Comparison of ENCODE assay signal across 22 cellular contexts in the genomic region with DNA sequence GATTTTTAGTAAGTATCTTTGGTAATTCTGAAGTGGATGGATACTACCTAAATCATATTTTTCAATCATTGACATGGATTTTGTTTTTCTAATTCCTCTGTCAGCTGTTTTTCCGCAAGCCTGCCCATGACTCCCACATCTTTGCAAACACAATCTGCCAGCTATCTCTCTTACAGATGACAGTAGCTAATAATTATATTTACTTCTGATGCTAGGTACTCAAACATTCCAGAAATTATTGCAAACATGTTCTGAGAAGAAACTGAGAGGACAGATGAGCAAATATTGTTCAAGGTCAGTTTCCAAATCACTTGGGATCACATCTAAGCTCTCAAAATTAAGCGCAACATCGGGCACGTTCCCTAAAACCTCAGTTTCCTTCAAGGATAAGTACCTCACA.
DNase-seq lines count a peak whose midpoint lies in the region; ATAC-seq and TF ChIP-seq lines count a peak whose summit lies in the region.
"Had no signal": no experiment of that assay in that cellular context is flagged by ENCODE, and none has a peak within 500 bp of the region (broad histone marks: within the 10 kb centered on the region; RNA-seq: fewer than 3 reads in every experiment).

No MANE protein-coding gene starts in this region.

- no peaks in the 10 kb centered on the region for H3K4me1 ChIP-seq in gastrocnemius medialis
- H3K4me1 ChIP-seq: Caco-2 had no signal

- no peak overlapping the region for H3K27ac ChIP-seq in gastrocnemius medialis
- no peak overlapping the region for H3K27ac ChIP-seq in substantia nigra (ENCODE audit: low read depth, low read length, poor library complexity, severe bottlenecking)
- H3K27ac ChIP-seq: C4-2B, KMS-11 had no signal

- no peak overlapping the region for H3K4me3 ChIP-seq in gastrocnemius medialis
- H3K4me3 ChIP-seq: GM12878 had no signal

- no peak overlapping the region for H3K27ac Mint-ChIP-seq in activated CD4-positive, alpha-beta T cell treated with anti-CD3 and anti-CD28 coated beads, Interleukin-2, amount 10 ng/mL, durations not matched to agents 24 days and 14 days
- H3K27ac Mint-ChIP-seq: B cell; CD8-positive, alpha-beta T cell; IgD-negative memory B cell; T-cell had no signal

- intact Hi-C loops in Right ventricle myocardium inferior (cut with DNase I) (no loop called here), gastrocnemius medialis (cut with DNase I; ENCODE audit: low total_unique reads) (no loop called here)
- intact Hi-C loops in activated CD4-positive, alpha-beta T cell treated with anti-CD3 and anti-CD28 coated beads, Interleukin-2, amount 10 ng/mL, durations not matched to agents 24 days and 14 days (cut with micrococcal nuclease), result no loop called here

- H3K36me3 ChIP-seq in gastrocnemius medialis, result no peaks in the 10 kb centered on the region

- H3K4me1 Mint-ChIP-seq in activated CD4-positive, alpha-beta T cell treated with anti-CD3 and anti-CD28 coated beads, Interleukin-2, amount 10 ng/mL, durations not matched to agents 24 days and 14 days, result no peaks in the 10 kb centered on the region
- H3K4me1 Mint-ChIP-seq: B cell, IgD-negative memory B cell, T-cell had no signal

- no peak for TF ChIP-seq CTCF in gastrocnemius medialis (IDR thresholded peaks at IDR 0.05 in 4 of 5, conservative IDR thresholded peaks at IDR 0.05 in 1 of 5)

- ATAC-seq in left lobe of liver (peak; percentile 45), Right ventricle myocardium inferior (no peak), gastrocnemius medialis (no peak)
- ATAC-seq: CD8-positive, alpha-beta T cell; GM12878; T-cell had no signal

- H3K4me3 Mint-ChIP-seq in activated CD4-positive, alpha-beta T cell treated with anti-CD3 and anti-CD28 coated beads, Interleukin-2, amount 10 ng/mL, durations not matched to agents 24 days and 14 days, result no peak overlapping the region
- H3K4me3 Mint-ChIP-seq: B cell; CD8-positive, alpha-beta T cell; IgD-negative memory B cell; T-cell had no signal

- H3K9me3 ChIP-seq in gastrocnemius medialis, result no peaks in the 10 kb centered on the region
- H3K9me3 ChIP-seq: Caco-2 had no signal

- H3K27me3 Mint-ChIP-seq in activated CD4-positive, alpha-beta T cell treated with anti-CD3 and anti-CD28 coated beads, Interleukin-2, amount 10 ng/mL, durations not matched to agents 24 days and 14 days, result no peaks in the 10 kb centered on the region
- H3K27me3 Mint-ChIP-seq: B cell, IgD-negative memory B cell, T-cell had no signal

- DNase-seq in NCI-H1417 treated with DMSO at 0.1 percent for 48 hours (lab: John Stamatoyannopoulos, UW) (peak; percentile 55), NCI-H748 (lab: John Stamatoyannopoulos, UW; ENCODE audit: unreplicated experiment) (peak; percentile 70), left lobe of liver (ENCODE audit: low spot score) (no peak), Right ventricle myocardium inferior (ENCODE audit: missing footprints) (no peak), gastrocnemius medialis (no peak), substantia nigra (lab: John Stamatoyannopoulos, UW) (no peak)
- no peak for DNase-seq in activated CD4-positive, alpha-beta T cell treated with anti-CD3 and anti-CD28 coated beads, Interleukin-2, amount 10 ng/mL, durations not matched to agents 24 days and 14 days
- DNase-seq: CD8-positive, alpha-beta T cell; GDM1; HCEC 1CT; NCI-H1048; NCI-H1436; NCI-H1930; NCI-H2107; NCI-H526; T-cell had no signal

- no peaks in the 10 kb centered on the region for H3K9me3 Mint-ChIP-seq in activated CD4-positive, alpha-beta T cell treated with anti-CD3 and anti-CD28 coated beads, Interleukin-2, amount 10 ng/mL, durations not matched to agents 24 days and 14 days
- H3K9me3 Mint-ChIP-seq: CD8-positive, alpha-beta T cell; IgD-negative memory B cell had no signal

- H3K27me3 ChIP-seq in gastrocnemius medialis, result no peaks in the 10 kb centered on the region

- TF ChIP-seq POLR2A in gastrocnemius medialis (IDR thresholded peaks at IDR 0.05), result no peak

- in situ Hi-C loops in gastrocnemius medialis (cut with MboI; ENCODE audit: low sequenced_read_pairs in 4 of 4), result no loop called here

- no peaks in the 10 kb centered on the region for H3K36me3 Mint-ChIP-seq in activated CD4-positive, alpha-beta T cell treated with anti-CD3 and anti-CD28 coated beads, Interleukin-2, amount 10 ng/mL, durations not matched to agents 24 days and 14 days (ENCODE audit: low read depth)
- H3K36me3 Mint-ChIP-seq: CD8-positive, alpha-beta T cell; IgD-negative memory B cell; T-cell had no signal

Comparison
In these comparisons a context has a peak if more than half of its experiments do, and no peak if none do; other contexts are left out.
1. DNase-seq: peak in NCI-H1417 treated with DMSO at 0.1 percent for 48 hours (single experiment) and NCI-H748 (single experiment); none in left lobe of liver (single experiment), Right ventricle myocardium inferior (single experiment), gastrocnemius medialis (0 of 2), activated CD4-positive, alpha-beta T cell treated with anti-CD3 and anti-CD28 coated beads, Interleukin-2, amount 10 ng/mL, durations not matched to agents 24 days and 14 days (single experiment) and substantia nigra (0 of 49).